Comparison of ENCODE assay signal across 25 cellular contexts in the genomic region with DNA sequence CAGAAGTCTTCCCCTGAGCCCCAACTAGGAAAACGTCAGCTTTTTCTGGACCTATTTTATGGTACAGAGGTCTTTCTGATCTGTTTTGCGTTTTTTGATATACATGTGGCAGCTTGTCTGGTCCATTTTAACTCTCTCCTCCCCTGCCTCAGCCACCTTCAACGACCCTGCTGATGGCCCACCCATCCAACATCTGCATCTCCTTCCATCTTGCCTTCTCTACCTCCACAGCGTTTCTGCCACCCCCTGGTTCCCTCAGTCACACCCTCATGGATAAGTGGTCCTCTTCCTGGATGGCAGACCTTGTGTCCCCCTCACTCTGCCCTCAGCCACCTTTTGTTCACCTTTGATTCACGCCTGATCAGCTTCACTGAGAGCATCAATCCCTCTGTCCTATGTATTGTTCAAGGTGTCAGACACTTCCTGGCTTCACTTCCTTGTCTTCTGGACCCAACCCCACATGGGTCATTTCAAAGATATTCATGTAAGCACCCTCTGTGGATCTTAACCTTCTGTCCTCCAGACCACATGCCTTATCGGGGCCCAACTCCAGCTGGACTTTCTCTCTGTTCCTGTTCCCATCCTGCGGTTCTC. TPM values are rescaled to one million over a fixed set of nuclear protein-coding genes. Genes with fewer than 3 reads are reported as not detected.
A peak's percentile ranks its signal among the peaks of the same experiment; 100 is the strongest.
DNase-seq lines count a peak whose midpoint lies in the region; ATAC-seq, FAIRE-seq and TF ChIP-seq lines count a peak whose summit lies in the region.
"Had no signal": no experiment of that assay in that cellular context is flagged by ENCODE, and none has a peak within 500 bp of the region (broad histone marks: within the 10 kb centered on the region; RNA-seq: fewer than 3 reads in every experiment).

No MANE protein-coding gene starts in this region.

- H4K5ac ChIP-seq in mesendoderm (ENCODE audit: low read length): no peak overlapping the region

- H3K9ac ChIP-seq in K562 (ENCODE audit: insufficient read depth in 1 of 2, low read depth in 2 of 2, low read length in 2 of 2) (no peak overlapping the region; a peak in 1 of 4 replicates), mesendoderm (ENCODE audit: low read length) (no peak overlapping the region)
- H3K9ac ChIP-seq: BLaER1 treated with 17β-estradiol and CSF1 and Interleukin-3, amounts not matched to agents 10 nM and 100 nM had no signal

- H3K79me1 ChIP-seq in mesendoderm (ENCODE audit: low read length): no peaks in the 10 kb centered on the region

- no peak overlapping the region for H3K56ac ChIP-seq in mesendoderm (ENCODE audit: low read length)

- H3K27me3 ChIP-seq in K562 (ENCODE audit: control insufficient read depth in 2 of 2, insufficient read depth in 2 of 2, low read length in 2 of 2): peaks cover 4 to 29% of the 10 kb centered on the region in 2 experiments; a peak in 3 of 5 replicates
- H3K27me3 ChIP-seq in esophagus (ENCODE audit: control insufficient read depth in 1 of 2, insufficient read depth in 2 of 2, low read length in 2 of 2): no peaks in the 10 kb centered on the region
- no peaks in the 10 kb centered on the region for H3K27me3 ChIP-seq in mesendoderm (ENCODE audit: insufficient read depth, low read length, poor library complexity)
- H3K27me3 ChIP-seq: BLaER1 treated with 17β-estradiol and CSF1 and Interleukin-3, amounts not matched to agents 10 nM and 100 nM had no signal

- DNase-seq in K562 (ENCODE audit: extremely low read depth in 1 of 4, low spot score in 3 of 4) (peak in 1 of 4 experiments; percentile 14), mesendoderm (peak; percentile 10), CD14-positive monocyte (ENCODE audit: low spot score) (no peak)
- DNase-seq: 8988T; ACHN; AML-193; BE2C; Calu3; CD4-positive, alpha-beta memory T cell; COR-L47; DMS53; DMS79 treated with DMSO at 0.1 percent for 48 hours; GF-D8; HFFc6 had no signal

- no peak for ATAC-seq in K562
- ATAC-seq in HG02970 (IDR thresholded peaks at IDR 0.05; ENCODE audit: low FRiP score, unreplicated experiment): no peak
- ATAC-seq: A549, GM23338 had no signal

- CTCF ChIA-PET in K562 (lab: Yijun Ruan, JAX; ENCODE audit: low intra/inter-chr PET ratio): no interaction called here

- H4K20me1 ChIP-seq in K562 (replicated peaks; ENCODE audit: control insufficient read depth, insufficient read depth, low read length): no peaks in the 10 kb centered on the region
- H4K20me1 ChIP-seq: BLaER1 treated with 17β-estradiol and CSF1 and Interleukin-3, amounts not matched to agents 10 nM and 100 nM had no signal

- TF ChIP-seq CTCF in K562 (IDR thresholded peaks at IDR 0.05 in 2 of 3, conservative IDR thresholded peaks at IDR 0.05 in 1 of 3; ENCODE audit: insufficient read depth in 2 of 3, low read depth in 1 of 3, low read length in 3 of 3) (no peak), CD14-positive monocyte (IDR thresholded peaks at IDR 0.05) (no peak)

- no peaks in the 10 kb centered on the region for H3K9me1 ChIP-seq in K562 (ENCODE audit: control insufficient read depth, insufficient read depth, low read length)

- H2BK120ac ChIP-seq in mesendoderm (ENCODE audit: low read depth, low read length): no peak overlapping the region

- no peak for TF ChIP-seq EP300 in K562 (IDR thresholded peaks at IDR 0.05; ENCODE audit: low read length)

- H3K23ac ChIP-seq in mesendoderm (ENCODE audit: low read length): no peak overlapping the region

- POLR2A ChIA-PET in K562 (lab: Yijun Ruan, JAX): interaction anchor here (0.6 to 2.2 kb wide), 4 partner anchors 10 to 941 kb away, joined by 3 to 6 read pairs (median 3); no protein-coding TSS in a partner anchor

- H2AFZ ChIP-seq in K562 (ENCODE audit: low read depth, low read length): no peak overlapping the region
- H2AFZ ChIP-seq: GM23338 had no signal

- H3K36me3 Mint-ChIP-seq in CD14-positive monocyte: no peaks in the 10 kb centered on the region
- H3K36me3 Mint-ChIP-seq: CD4-positive, alpha-beta memory T cell had no signal

- H3K4me2 ChIP-seq in K562 (ENCODE audit: insufficient read depth, low read length): no peak overlapping the region
- H3K4me2 ChIP-seq in mesendoderm (ENCODE audit: low read length): no peak overlapping the region
- H3K4me2 ChIP-seq: A549; BLaER1 treated with 17β-estradiol and CSF1 and Interleukin-3, amounts not matched to agents 10 nM and 100 nM; GM23338 had no signal

- in situ Hi-C loops in K562 (cut with MboI): no loop called here

- H3K79me2 ChIP-seq in K562 (ENCODE audit: control insufficient read depth, insufficient read depth, low read length): no peaks in the 10 kb centered on the region
- H3K79me2 ChIP-seq in mesendoderm (ENCODE audit: control insufficient read depth, insufficient read depth, low read length): no peaks in the 10 kb centered on the region

- no peak overlapping the region for H3K4ac ChIP-seq in mesendoderm (ENCODE audit: low read depth, low read length)

- TF ChIP-seq POLR2A in K562 (conservative IDR thresholded peaks at IDR 0.05): no peak

- no peak overlapping the region for H3K27ac Mint-ChIP-seq in CD14-positive monocyte
- H3K27ac Mint-ChIP-seq: CD4-positive, alpha-beta memory T cell; GM23338; HFFc6 had no signal

- H2BK5ac ChIP-seq in mesendoderm (ENCODE audit: low read length): no peak overlapping the region

- H3K4me1 Mint-ChIP-seq in CD14-positive monocyte: no peaks in the 10 kb centered on the region

- H3K4me3 ChIP-seq in K562: no peak overlapping the region
- no peak overlapping the region for H3K4me3 ChIP-seq in esophagus (ENCODE audit: low read depth in 1 of 2, low read length in 2 of 2)
- H3K4me3 ChIP-seq in mesendoderm (ENCODE audit: low read length): no peak overlapping the region
- H3K4me3 ChIP-seq: A549; BLaER1 treated with 17β-estradiol and CSF1 and Interleukin-3, amounts not matched to agents 10 nM and 100 nM; GM23338; HAP-1 had no signal

- H3K36me3 ChIP-seq in K562 (ENCODE audit: control insufficient read depth, insufficient read depth, low read length) (no peaks in the 10 kb centered on the region), esophagus (ENCODE audit: control insufficient read depth in 2 of 2, insufficient read depth in 2 of 2, low read length in 1 of 2) (no peaks in the 10 kb centered on the region), mesendoderm (ENCODE audit: control insufficient read depth, insufficient read depth, low read length) (no peaks in the 10 kb centered on the region)
- H3K36me3 ChIP-seq: BE2C; BLaER1 treated with 17β-estradiol and CSF1 and Interleukin-3, amounts not matched to agents 10 nM and 100 nM; HAP-1 had no signal

- TF ChIP-seq RAD21 in K562 (CRISPR knock-in tag; conservative IDR thresholded peaks at IDR 0.05 in 1 of 2, IDR thresholded peaks at IDR 0.05 in 1 of 2): no peak

- H3K27ac ChIP-seq in K562 (ENCODE audit: extremely low read depth, low read depth, low read length): no peak overlapping the region
- H3K27ac ChIP-seq in esophagus (ENCODE audit: low read depth in 2 of 2, low read length in 1 of 2): peak overlapping the region; percentile 8 to 43
- H3K27ac ChIP-seq in mesendoderm (ENCODE audit: low read depth, low read length): no peak overlapping the region
- H3K27ac ChIP-seq: A549; BLaER1 treated with 17β-estradiol and CSF1 and Interleukin-3, amounts not matched to agents 10 nM and 100 nM had no signal

- no peak for FAIRE-seq in K562 (lab: Jason Lieb, UNC)
- FAIRE-seq: A549, GM12891, GM18507, H54 had no signal

- H3K27me3 Mint-ChIP-seq in CD14-positive monocyte (ENCODE audit: low read depth in 3 of 3): peaks cover 2 to 12% (median 10%) of the 10 kb centered on the region in 3 donors

- H2BK15ac ChIP-seq in mesendoderm (replicated peaks; ENCODE audit: low read depth): no peak overlapping the region

- no TSS peak for BruUV-seq in K562 (replicated peaks; lab: Mats Ljungman, UMichigan)

- H3K9me3 Mint-ChIP-seq in CD14-positive monocyte: peaks cover 0 to 4% (median 0%) of the 10 kb centered on the region in 7 donors
- H3K9me3 Mint-ChIP-seq: GM23338, HFFc6 had no signal

- intact Hi-C loops in K562 (cut with micrococcal nuclease): no loop called here
- intact Hi-C loops in CD14-positive monocyte (cut with micrococcal nuclease): no loop called here

- H3K9me3 ChIP-seq in K562 (replicated peaks; ENCODE audit: control insufficient read depth, insufficient read depth, low read depth, low read length): no peaks in the 10 kb centered on the region
- H3K9me3 ChIP-seq in esophagus (ENCODE audit: control insufficient read depth in 2 of 2, insufficient read depth in 1 of 2, low read depth in 1 of 2, low read length in 1 of 2): peaks cover 0 to 3% of the 10 kb centered on the region in 2 donors
- H3K9me3 ChIP-seq: A549; BE2C; BLaER1 treated with 17β-estradiol and CSF1 and Interleukin-3, amounts not matched to agents 10 nM and 100 nM; HAP-1 had no signal

- H4K8ac ChIP-seq in mesendoderm (ENCODE audit: low read depth, low read length): no peak overlapping the region

- H3K4me1 ChIP-seq in K562 (replicated peaks in 1 of 2; ENCODE audit: control insufficient read depth in 2 of 2, insufficient read depth in 2 of 2, low read length in 2 of 2) (peaks cover 3 to 4% of the 10 kb centered on the region in 2 experiments; a peak in 3 of 5 replicates), esophagus (ENCODE audit: control insufficient read depth in 2 of 2, insufficient read depth in 2 of 2, low read length in 1 of 2) (no peaks in the 10 kb centered on the region), mesendoderm (ENCODE audit: control insufficient read depth, low read depth, low read length) (peaks cover 2% of the 10 kb centered on the region)
- H3K4me1 ChIP-seq: A549; BE2C; BLaER1 treated with 17β-estradiol and CSF1 and Interleukin-3, amounts not matched to agents 10 nM and 100 nM; HAP-1 had no signal

- no peak overlapping the region for H2AK5ac ChIP-seq in mesendoderm (ENCODE audit: low read length)

- 6% methylated on average over 7 of the region's 7 CpGs for WGBS in K562 (ENCODE audit: insufficient coverage, low coverage, missing lambda C conversion rate)
- 65% methylated on average over 7 of the region's 7 CpGs for WGBS in esophagus, 2 donors
- no CpG with 5 or more reads among the region's 7 CpGs for WGBS in mesendoderm (ENCODE audit: extremely low coverage, insufficient coverage, low lambda C conversion rate)

- no peak overlapping the region for H3K18ac ChIP-seq in mesendoderm (ENCODE audit: low read length)

- H3K4me3 Mint-ChIP-seq in CD14-positive monocyte: no peak overlapping the region
- H3K4me3 Mint-ChIP-seq: CD4-positive, alpha-beta memory T cell; GM23338; HFFc6 had no signal

RNA-seq across cellular contexts. Expression of gene AHSG, which starts 13.5 kb away (rescaled TPM):
- total RNA-seq in K562 (2011; cell fraction: chromatin; rRNA removed; ENCODE audit: low replicate concordance): not detected in 2 replicates
- not detected in 2 replicates for total RNA-seq in K562 (2011; cell fraction: nucleolus; rRNA removed)
- total RNA-seq in K562 (2011; cell fraction: nucleoplasm; rRNA removed): not detected in 2 replicates
- total RNA-seq in K562 (2014; rRNA removed) (not detected in 2 replicates), K562 (2014; rRNA removed; fragmentation: Illumina TruSeq; extraction: Trizol) (not detected in 2 replicates), K562 (2015; rRNA removed; fragmentation: Illumina TruSeq; extraction: Trizol) (not detected in 2 replicates), K562 (2021) (0.69 and 1.2 TPM in 2 replicates)
- polyA plus RNA-seq in K562 (2011; rRNA removed) (not detected in 2 replicates), K562 (2014; fragmentation: Illumina TruSeq; extraction: Trizol) (not detected in 2 replicates), K562 (2014; fragmentation: Nextera tagmentation; extraction: Ambion mirVana) (not detected), K562 (2014; rRNA removed) (not detected in 2 replicates), esophagus (under 1 TPM; 0.06 TPM), CD14-positive monocyte (not detected)
- not detected in 2 replicates for polyA plus RNA-seq in K562 (2011; cell fraction: cytosol; rRNA removed)
- 0.14 TPM in 1 of 2 replicates, not detected in the other for polyA plus RNA-seq in K562 (2011; cell fraction: nucleus; rRNA removed)
- 0.06 TPM in 1 of 2 replicates, not detected in the other for polyA plus RNA-seq in K562 (2012)
- not detected in 2 replicates for polyA minus RNA-seq in K562 (2011; rRNA and poly(A)+ RNA removed)
- 27.8 TPM in 1 of 2 replicates, not detected in the other for polyA minus RNA-seq in K562 (2011; cell fraction: cytosol; rRNA and poly(A)+ RNA removed)
- polyA minus RNA-seq in K562 (2011; cell fraction: nucleus; rRNA and poly(A)+ RNA removed): not detected in 2 replicates
- 0.15 TPM for polyA plus RNA-seq in mesendoderm (2013, experiment 1 of 2)
- polyA plus RNA-seq in mesendoderm (2013, experiment 2 of 2): 0.11 TPM
- total RNA-seq: CD4-positive, alpha-beta memory T cell; Daoy; G401; HFFc6 had no signal
- polyA plus RNA-seq: CD4-positive, alpha-beta memory T cell had no signal

RNA-seq across cellular contexts. Expression of gene FETUB, which starts 13.8 kb away (rescaled TPM):
- not detected in 2 replicates for total RNA-seq in K562 (2011; cell fraction: chromatin; rRNA removed; ENCODE audit: low replicate concordance)
- total RNA-seq in K562 (2011; cell fraction: nucleolus; rRNA removed): not detected in 2 replicates
- not detected in 2 replicates for total RNA-seq in K562 (2011; cell fraction: nucleoplasm; rRNA removed)
- not detected in 2 replicates for total RNA-seq in K562 (2014; rRNA removed)
- not detected in 2 replicates for total RNA-seq in K562 (2014; rRNA removed; fragmentation: Illumina TruSeq; extraction: Trizol)
- not detected in 2 replicates for total RNA-seq in K562 (2015; rRNA removed; fragmentation: Illumina TruSeq; extraction: Trizol)
- total RNA-seq in K562 (2021): not detected in 2 replicates
- polyA plus RNA-seq in K562 (2011; rRNA removed): not detected in 2 replicates
- polyA plus RNA-seq in K562 (2011; cell fraction: cytosol; rRNA removed): not detected in 2 replicates
- polyA plus RNA-seq in K562 (2011; cell fraction: nucleus; rRNA removed): not detected in 2 replicates
- not detected in 2 replicates for polyA plus RNA-seq in K562 (2012)
- not detected in 2 replicates for polyA plus RNA-seq in K562 (2014; fragmentation: Illumina TruSeq; extraction: Trizol)
- not detected for polyA plus RNA-seq in K562 (2014; fragmentation: Nextera tagmentation; extraction: Ambion mirVana)
- not detected in 2 replicates for polyA plus RNA-seq in K562 (2014; rRNA removed)
- polyA minus RNA-seq in K562 (2011; rRNA and poly(A)+ RNA removed): not detected in 2 replicates
- not detected in 2 replicates for polyA minus RNA-seq in K562 (2011; cell fraction: cytosol; rRNA and poly(A)+ RNA removed)
- not detected in 2 replicates for polyA minus RNA-seq in K562 (2011; cell fraction: nucleus; rRNA and poly(A)+ RNA removed)
- 1 to 10 TPM; 3.3 to 5.0 TPM for polyA plus RNA-seq in esophagus
- polyA plus RNA-seq in mesendoderm (2013, experiment 1 of 2): not detected
- not detected for polyA plus RNA-seq in mesendoderm (2013, experiment 2 of 2)
- polyA plus RNA-seq in CD14-positive monocyte: not detected
- total RNA-seq: Calu3; CD4-positive, alpha-beta memory T cell; Daoy; G401; GM23338; HFFc6 had no signal
- polyA plus RNA-seq: CD4-positive, alpha-beta memory T cell had no signal

RNA-seq across cellular contexts. Expression of gene HRG, which starts 39.5 kb away (rescaled TPM):
- not detected in 2 replicates for total RNA-seq in K562 (2011; cell fraction: chromatin; rRNA removed; ENCODE audit: low replicate concordance)
- total RNA-seq in K562 (2011; cell fraction: nucleolus; rRNA removed): not detected in 2 replicates
- total RNA-seq in K562 (2011; cell fraction: nucleoplasm; rRNA removed): not detected in 2 replicates
- not detected in 2 replicates for total RNA-seq in K562 (2014; rRNA removed)
- not detected in 2 replicates for total RNA-seq in K562 (2014; rRNA removed; fragmentation: Illumina TruSeq; extraction: Trizol)
- not detected in 2 replicates for total RNA-seq in K562 (2015; rRNA removed; fragmentation: Illumina TruSeq; extraction: Trizol)
- total RNA-seq in K562 (2021): not detected in 2 replicates
- not detected in 2 replicates for polyA plus RNA-seq in K562 (2011; rRNA removed)
- polyA plus RNA-seq in K562 (2011; cell fraction: cytosol; rRNA removed): not detected in 2 replicates
- polyA plus RNA-seq in K562 (2011; cell fraction: nucleus; rRNA removed): not detected in 2 replicates
- polyA plus RNA-seq in K562 (2012): 0.04 TPM in 1 of 2 replicates, not detected in the other
- polyA plus RNA-seq in K562 (2014; fragmentation: Illumina TruSeq; extraction: Trizol): not detected in 2 replicates
- polyA plus RNA-seq in K562 (2014; fragmentation: Nextera tagmentation; extraction: Ambion mirVana): not detected
- not detected in 2 replicates for polyA plus RNA-seq in K562 (2014; rRNA removed)
- polyA minus RNA-seq in K562 (2011; rRNA and poly(A)+ RNA removed): not detected in 2 replicates
- not detected in 2 replicates for polyA minus RNA-seq in K562 (2011; cell fraction: cytosol; rRNA and poly(A)+ RNA removed)
- polyA minus RNA-seq in K562 (2011; cell fraction: nucleus; rRNA and poly(A)+ RNA removed): not detected in 2 replicates
- polyA plus RNA-seq in esophagus: under 1 TPM in 1 of 2 donors, not detected in 1; 0.05 TPM
- 0.22 TPM for polyA plus RNA-seq in mesendoderm (2013, experiment 1 of 2)
- 0.21 TPM for polyA plus RNA-seq in mesendoderm (2013, experiment 2 of 2)
- not detected for polyA plus RNA-seq in CD14-positive monocyte
- total RNA-seq: CD4-positive, alpha-beta memory T cell; Daoy; G401; GM23338; HFFc6 had no signal
- polyA plus RNA-seq: A549; CD4-positive, alpha-beta memory T cell; GM23338 had no signal

RNA-seq across cellular contexts. Expression of gene DNAJB11, which starts 55.8 kb away (rescaled TPM):
- 67.7 and 181 TPM in 2 replicates for total RNA-seq in K562 (2011; cell fraction: chromatin; rRNA removed; ENCODE audit: low replicate concordance)
- total RNA-seq in K562 (2011; cell fraction: nucleolus; rRNA removed): 41.2 and 54.1 TPM in 2 replicates
- total RNA-seq in K562 (2011; cell fraction: nucleoplasm; rRNA removed): 96.7 and 127 TPM in 2 replicates
- total RNA-seq in K562 (2014; rRNA removed): 68.1 and 71.4 TPM in 2 replicates
- total RNA-seq in K562 (2014; rRNA removed; fragmentation: Illumina TruSeq; extraction: Trizol): 63.8 and 65.7 TPM in 2 replicates
- total RNA-seq in K562 (2015; rRNA removed; fragmentation: Illumina TruSeq; extraction: Trizol): 67.1 and 67.7 TPM in 2 replicates
- 44.4 and 49.3 TPM in 2 replicates for total RNA-seq in K562 (2021)
- polyA plus RNA-seq in K562 (2011; rRNA removed): 29.9 and 40.1 TPM in 2 replicates
- polyA plus RNA-seq in K562 (2011; cell fraction: cytosol; rRNA removed): 9.7 and 18.6 TPM in 2 replicates
- 30.8 and 40.9 TPM in 2 replicates for polyA plus RNA-seq in K562 (2011; cell fraction: nucleus; rRNA removed)
- 62.1 and 74.3 TPM in 2 replicates for polyA plus RNA-seq in K562 (2012)
- 48.7 and 63.9 TPM in 2 replicates for polyA plus RNA-seq in K562 (2014; fragmentation: Illumina TruSeq; extraction: Trizol)
- polyA plus RNA-seq in K562 (2014; fragmentation: Nextera tagmentation; extraction: Ambion mirVana): 10 to 100 TPM; 14.8 to 16.7 TPM
- 74.7 and 77.0 TPM in 2 replicates for polyA plus RNA-seq in K562 (2014; rRNA removed)
- 31.1 and 34.9 TPM in 2 replicates for polyA minus RNA-seq in K562 (2011; rRNA and poly(A)+ RNA removed)
- polyA minus RNA-seq in K562 (2011; cell fraction: cytosol; rRNA and poly(A)+ RNA removed): 15.9 and 17.4 TPM in 2 replicates
- polyA minus RNA-seq in K562 (2011; cell fraction: nucleus; rRNA and poly(A)+ RNA removed): 25.2 and 45.9 TPM in 2 replicates
- 10 to 100 TPM; 30.7 to 43.4 TPM for polyA plus RNA-seq in esophagus
- 97.6 TPM for polyA plus RNA-seq in mesendoderm (2013, experiment 1 of 2)
- polyA plus RNA-seq in mesendoderm (2013, experiment 2 of 2): 96.9 TPM
- 10 to 100 TPM; 44.6 to 45.8 TPM for polyA plus RNA-seq in CD14-positive monocyte

RNA-seq across cellular contexts. Expression of gene TBCCD1, which starts 59.2 kb away (rescaled TPM):
- total RNA-seq in K562 (2011; cell fraction: chromatin; rRNA removed; ENCODE audit: low replicate concordance): 37.8 and 39.7 TPM in 2 replicates
- total RNA-seq in K562 (2011; cell fraction: nucleolus; rRNA removed): 15.2 and 19.1 TPM in 2 replicates
- total RNA-seq in K562 (2011; cell fraction: nucleoplasm; rRNA removed): 20.8 and 22.1 TPM in 2 replicates
- total RNA-seq in K562 (2014; rRNA removed) (17.7 and 22.7 TPM in 2 replicates), K562 (2014; rRNA removed; fragmentation: Illumina TruSeq; extraction: Trizol) (26.2 and 26.8 TPM in 2 replicates), K562 (2015; rRNA removed; fragmentation: Illumina TruSeq; extraction: Trizol) (21.1 and 21.2 TPM in 2 replicates), K562 (2021) (18.4 and 20.9 TPM in 2 replicates)
- polyA plus RNA-seq in K562 (2011; rRNA removed) (26.0 and 31.1 TPM in 2 replicates), K562 (2014; fragmentation: Illumina TruSeq; extraction: Trizol) (18.4 and 22.2 TPM in 2 replicates), K562 (2014; fragmentation: Nextera tagmentation; extraction: Ambion mirVana) (10 to 100 TPM; 18.9 to 21.4 TPM), K562 (2014; rRNA removed) (16.2 and 17.9 TPM in 2 replicates), esophagus (1 to 10 TPM; 2.7 to 4.4 TPM), CD14-positive monocyte (1 to 10 TPM; 9.2 to 9.6 TPM)
- 22.3 and 24.5 TPM in 2 replicates for polyA plus RNA-seq in K562 (2011; cell fraction: cytosol; rRNA removed)
- polyA plus RNA-seq in K562 (2011; cell fraction: nucleus; rRNA removed): 25.8 and 29.2 TPM in 2 replicates
- 12.0 and 15.4 TPM in 2 replicates for polyA plus RNA-seq in K562 (2012)
- polyA minus RNA-seq in K562 (2011; rRNA and poly(A)+ RNA removed): 37.0 and 46.7 TPM in 2 replicates
- polyA minus RNA-seq in K562 (2011; cell fraction: cytosol; rRNA and poly(A)+ RNA removed): 10.2 and 16.4 TPM in 2 replicates
- polyA minus RNA-seq in K562 (2011; cell fraction: nucleus; rRNA and poly(A)+ RNA removed): 14.7 and 22.3 TPM in 2 replicates
- polyA plus RNA-seq in mesendoderm (2013, experiment 1 of 2): 6.8 TPM
- 7.2 TPM for polyA plus RNA-seq in mesendoderm (2013, experiment 2 of 2)

Comparison
In these comparisons a context has a peak if more than half of its experiments do, and no peak if none do; other contexts are left out.
1. H3K27ac ChIP-seq: peak in esophagus (2 of 2); none in K562 (single experiment) and mesendoderm (single experiment).
2. RNA of gene FETUB, which starts 13.8 kb away (polyA plus RNA-seq): 3.3 to 5.0 TPM in esophagus; not detected in K562 and not detected in CD14-positive monocyte; every median in the first group is over 4 times any median in the second.